In the genomic region with DNA sequence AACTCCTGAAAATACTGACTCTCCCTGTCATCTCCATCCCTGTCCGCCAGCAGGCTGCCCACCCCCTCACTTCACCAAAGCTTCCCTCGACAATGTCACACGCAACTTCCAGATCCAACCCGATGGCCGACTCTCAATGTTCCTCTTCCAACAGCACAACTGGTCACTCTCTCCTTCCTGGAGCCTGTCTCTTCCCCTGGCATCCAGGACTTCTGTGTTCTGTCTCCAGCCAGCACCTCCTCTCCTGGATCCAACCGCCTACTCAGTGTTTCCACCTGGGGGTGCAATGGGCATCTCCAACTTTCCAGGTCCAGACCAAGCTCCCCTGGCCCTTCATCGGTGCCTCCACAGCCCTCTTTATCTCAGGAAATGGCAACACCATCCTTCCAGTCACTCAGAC, we compare ENCODE assay signal across 17 cellular contexts. TPM values are rescaled to one million over a fixed set of nuclear protein-coding genes. Genes with fewer than 3 reads are reported as not detected.
DNase-seq lines count a peak whose midpoint lies in the region; TF ChIP-seq lines count a peak whose summit lies in the region.
"Had no signal": no experiment of that assay in that cellular context is flagged by ENCODE, and none has a peak within 500 bp of the region (broad histone marks: within the 10 kb centered on the region; RNA-seq: fewer than 3 reads in every experiment).

No MANE protein-coding gene starts in this region.

- H3K27ac ChIP-seq in colonic mucosa = peak overlapping the region; percentile 40
- peak overlapping the region; percentile 99 for H3K27ac ChIP-seq in neural cell (ENCODE audit: low read length)

- no peak overlapping the region for H3K4me3 Mint-ChIP-seq in activated naive CD4-positive, alpha-beta T cell treated with anti-CD3 and anti-CD28 coated beads, Interleukin-2, amount 10 ng/mL, durations not matched to agents 7 days and 5 days
- H3K4me3 Mint-ChIP-seq: activated naive CD8-positive, alpha-beta T cell treated with anti-CD3 and anti-CD28 coated beads, Interleukin-2, amount 50 U/mL, for 24 hours; CD4-positive, CD25-positive, alpha-beta regulatory T cell; dendritic cell treated with granulocyte-macrophage colony-stimulating factor and Interleukin-4, amounts not matched to agents 40 ng/mL and 50 ng/mL, for 4 days; T-helper 2 cell treated with Interferon-gamma antibody and Interleukin-4, amounts not matched to agents 5 μg/mL and 100 μg/mL, for 36 hours had no signal

- H3K4me1 Mint-ChIP-seq in activated naive CD4-positive, alpha-beta T cell treated with anti-CD3 and anti-CD28 coated beads, Interleukin-2, amount 10 ng/mL, durations not matched to agents 7 days and 5 days = peaks cover 3% of the 10 kb centered on the region

- H3K27me3 ChIP-seq in colonic mucosa (no peaks in the 10 kb centered on the region), neural cell (ENCODE audit: insufficient read depth, low read depth, low read length) (no peaks in the 10 kb centered on the region)

- H3K27ac Mint-ChIP-seq in activated naive CD4-positive, alpha-beta T cell treated with anti-CD3 and anti-CD28 coated beads, Interleukin-2, amount 10 ng/mL, durations not matched to agents 7 days and 5 days = no peak overlapping the region
- H3K27ac Mint-ChIP-seq: activated naive CD8-positive, alpha-beta T cell treated with anti-CD3 and anti-CD28 coated beads, Interleukin-2, amount 50 U/mL, for 24 hours; CD4-positive, CD25-positive, alpha-beta regulatory T cell; dendritic cell treated with granulocyte-macrophage colony-stimulating factor and Interleukin-4, amounts not matched to agents 40 ng/mL and 50 ng/mL, for 4 days; T-helper 2 cell treated with Interferon-gamma antibody and Interleukin-4, amounts not matched to agents 5 μg/mL and 100 μg/mL, for 36 hours had no signal

- H3K79me2 ChIP-seq in neural cell (replicated peaks; ENCODE audit: insufficient read depth, low read length) = no peaks in the 10 kb centered on the region

- H3K36me3 ChIP-seq in colonic mucosa (no peaks in the 10 kb centered on the region), neural cell (ENCODE audit: insufficient read depth, low read length) (no peaks in the 10 kb centered on the region)

- H3K9ac ChIP-seq in colonic mucosa (ENCODE audit: low read depth in 2 of 2, low read length in 2 of 2) (no peak overlapping the region), neural cell (ENCODE audit: low read length) (peak overlapping the region; percentile 82)

- H3K4me2 ChIP-seq in neural cell (ENCODE audit: low read length) = no peak overlapping the region

- no peak overlapping the region for H2AFZ ChIP-seq in neural cell (ENCODE audit: low read depth, low read length)

- no peaks in the 10 kb centered on the region for H3K36me3 Mint-ChIP-seq in activated naive CD4-positive, alpha-beta T cell treated with anti-CD3 and anti-CD28 coated beads, Interleukin-2, amount 10 ng/mL, durations not matched to agents 7 days and 5 days

- no peak for TF ChIP-seq CTCF in colonic mucosa (IDR thresholded peaks at IDR 0.05)
- TF ChIP-seq CTCF in neural cell (IDR thresholded peaks at IDR 0.05; ENCODE audit: poor library complexity, severe bottlenecking) = no peak

- H3F3A ChIP-seq in neural cell (ENCODE audit: insufficient read depth, low read length, poor library complexity, severe bottlenecking) = peaks cover 11% of the 10 kb centered on the region

- no peaks in the 10 kb centered on the region for H4K20me1 ChIP-seq in neural cell (ENCODE audit: insufficient read depth)

- CTCF ChIA-PET in activated naive CD4-positive, alpha-beta T cell treated with anti-CD3 and anti-CD28 coated beads, Interleukin-2, amount 10 ng/mL, durations not matched to agents 7 days and 5 days (lab: Charles Lee) = no interaction called here

- TF ChIP-seq RAD21 in Ishikawa (IDR thresholded peaks at IDR 0.05; ENCODE audit: low read depth) = 0 out of 2 replicates have a peak, but pooled peaks have one; percentile 6
- TF ChIP-seq RAD21 in neural cell (conservative IDR thresholded peaks at IDR 0.05) = no peak

- no peak overlapping the region for H3K4me3 ChIP-seq in colonic mucosa
- peak overlapping the region; percentile 54 for H3K4me3 ChIP-seq in neural cell (ENCODE audit: low read length)

- DNase-seq in COR-L47 (lab: John Stamatoyannopoulos, UW) (peak; percentile 53), colonic mucosa (no peak), ureter (ENCODE audit: low spot score) (no peak), glomerular visceral epithelial cell (ENCODE audit: extremely low spot score) (no peak), hypothalamus (lab: John Stamatoyannopoulos, UW) (no peak)
- no peak for DNase-seq in activated naive CD4-positive, alpha-beta T cell treated with anti-CD3 and anti-CD28 coated beads, Interleukin-2, amount 10 ng/mL, durations not matched to agents 7 days and 5 days
- DNase-seq: activated CD4-positive, alpha-beta T cell treated with anti-CD3 and anti-CD28 coated beads for 4 hours; activated naive CD8-positive, alpha-beta T cell treated with anti-CD3 and anti-CD28 coated beads, Interleukin-2, amount 50 U/mL, for 24 hours; activated T-cell treated with anti-CD3 and anti-CD28 coated beads, Interleukin-2, amount 50 U/mL, for 1 hour; CD4-positive, CD25-positive, alpha-beta regulatory T cell; NCI-H524 treated with DMSO at 0.1 percent for 48 hours had no signal

- TF ChIP-seq EP300 in Ishikawa (IDR thresholded peaks at IDR 0.05; ENCODE audit: borderline replicate concordance) = no peak
- no peak for TF ChIP-seq EP300 in neural cell (conservative IDR thresholded peaks at IDR 0.05; ENCODE audit: poor library complexity, severe bottlenecking)

- no peaks in the 10 kb centered on the region for H3K9me2 ChIP-seq in neural cell (ENCODE audit: insufficient read depth, low read length)

- H3K27me3 Mint-ChIP-seq in activated naive CD4-positive, alpha-beta T cell treated with anti-CD3 and anti-CD28 coated beads, Interleukin-2, amount 10 ng/mL, durations not matched to agents 7 days and 5 days = peaks cover 7% of the 10 kb centered on the region
- H3K27me3 Mint-ChIP-seq: dendritic cell treated with granulocyte-macrophage colony-stimulating factor and Interleukin-4, amounts not matched to agents 40 ng/mL and 50 ng/mL, for 4 days had no signal

- intact Hi-C loops in colonic mucosa (cut with DNase I) = no loop called here

- H3K9me3 ChIP-seq in colonic mucosa (no peaks in the 10 kb centered on the region), neural cell (ENCODE audit: low read length) (no peaks in the 10 kb centered on the region)

- H3K4me1 ChIP-seq in colonic mucosa = no peaks in the 10 kb centered on the region

- H3K9me3 Mint-ChIP-seq in activated naive CD4-positive, alpha-beta T cell treated with anti-CD3 and anti-CD28 coated beads, Interleukin-2, amount 10 ng/mL, durations not matched to agents 7 days and 5 days = no peaks in the 10 kb centered on the region
- H3K9me3 Mint-ChIP-seq: activated naive CD8-positive, alpha-beta T cell treated with anti-CD3 and anti-CD28 coated beads, Interleukin-2, amount 50 U/mL, for 24 hours; dendritic cell treated with granulocyte-macrophage colony-stimulating factor and Interleukin-4, amounts not matched to agents 40 ng/mL and 50 ng/mL, for 4 days; T-helper 2 cell treated with Interferon-gamma antibody and Interleukin-4, amounts not matched to agents 5 μg/mL and 100 μg/mL, for 36 hours had no signal

TF ChIP-seq in Ishikawa, 13 proteins besides CTCF, POLR2A, EP300 and RAD21:
- no peak for TF ChIP-seq TEAD4 (IDR thresholded peaks at IDR 0.05)
- TF ChIP-seq CREB1 (IDR thresholded peaks at IDR 0.05; ENCODE audit: low read depth) = no peak
- TF ChIP-seq, protein P1, sequence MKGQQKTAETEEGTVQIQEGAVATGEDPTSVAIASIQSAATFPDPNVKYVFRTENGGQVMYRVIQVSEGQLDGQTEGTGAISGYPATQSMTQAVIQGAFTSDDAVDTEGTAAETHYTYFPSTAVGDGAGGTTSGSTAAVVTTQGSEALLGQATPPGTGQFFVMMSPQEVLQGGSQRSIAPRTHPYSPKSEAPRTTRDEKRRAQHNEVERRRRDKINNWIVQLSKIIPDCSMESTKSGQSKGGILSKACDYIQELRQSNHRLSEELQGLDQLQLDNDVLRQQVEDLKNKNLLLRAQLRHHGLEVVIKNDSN (IDR thresholded peaks at IDR 0.05) = no peak
- TF ChIP-seq ZBTB7A (IDR thresholded peaks at IDR 0.05; ENCODE audit: low read depth) = no peak
TF ChIP-seq in Ishikawa: peak in this region for 0.

TF ChIP-seq in neural cell, 6 proteins besides CTCF, POLR2A, EP300 and RAD21 (continues in another document):
- TF ChIP-seq SMC3 (conservative IDR thresholded peaks at IDR 0.05; ENCODE audit: poor library complexity) (no peak), POLR2AphosphoS5 (IDR thresholded peaks at IDR 0.05) (no peak), MXI1 (conservative IDR thresholded peaks at IDR 0.05; ENCODE audit: poor library complexity, severe bottlenecking) (no peak), EZH2 (IDR thresholded peaks at IDR 0.05; ENCODE audit: borderline replicate concordance, insufficient read depth, low read length, poor library complexity, severe bottlenecking) (no peak), TAF1 (IDR thresholded peaks at IDR 0.05; ENCODE audit: low read depth) (no peak)

RNA-seq across cellular contexts. Expression of a gene that starts 8.6 kb away (rescaled TPM):
- total RNA-seq in colonic mucosa (not detected), ureter (0.57 TPM)
- not detected in 2 replicates for polyA plus RNA-seq in neural cell
- polyA minus RNA-seq in neural cell = 0.46 and 0.49 TPM in 2 replicates
- total RNA-seq: skeletal muscle tissue had no signal

RNA-seq across cellular contexts. Expression of a gene that starts 27.1 kb away (rescaled TPM):
- 10 to 100 TPM in 1 of 2 donors, not detected in 1; 35.4 TPM for total RNA-seq in colonic mucosa
- not detected in 2 replicates for polyA plus RNA-seq in neural cell
- not detected in 2 replicates for polyA minus RNA-seq in neural cell
- not detected for total RNA-seq in ureter
- total RNA-seq: CD4-positive, CD25-positive, alpha-beta regulatory T cell; RPMI7951 had no signal
